9 cellular contexts compared by ENCODE assay signal in the genomic region with DNA sequence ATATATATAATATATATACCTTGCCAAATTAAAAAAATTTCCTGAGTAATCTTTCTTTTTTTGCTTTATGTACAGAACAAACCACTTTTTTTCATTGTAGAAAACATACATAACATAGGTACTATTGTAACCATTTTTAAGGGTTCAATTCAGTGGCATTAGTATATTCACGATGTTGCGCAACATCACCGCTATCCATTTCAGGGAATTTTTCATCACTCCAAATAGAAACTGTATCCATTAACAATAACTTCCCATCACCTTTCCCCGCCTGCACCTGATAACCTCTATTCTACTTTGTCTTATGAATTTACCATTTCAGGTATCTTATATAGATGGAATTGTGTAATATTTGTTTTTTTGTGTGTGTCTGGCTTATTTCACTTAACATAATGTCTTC.
"Had no signal": no experiment of that assay in that cellular context is flagged by ENCODE, and none has a peak within 500 bp of the region (broad histone marks: within the 10 kb centered on the region; RNA-seq: fewer than 3 reads in every experiment).

No MANE protein-coding gene starts in this region.

- H3K4me3 ChIP-seq: GM23248 had no signal

- FAIRE-seq: H54, HTR-8/SVneo had no signal

- DNase-seq: GM23248, GOT3, H9, HCEC 1CT, HFFc6, Kasumi-1, KG1 had no signal

- H3K27ac ChIP-seq: GM23248 had no signal

- H2AFZ ChIP-seq: GM23248 had no signal

- H3K9ac ChIP-seq: GM23248 had no signal
